In the genomic region with DNA sequence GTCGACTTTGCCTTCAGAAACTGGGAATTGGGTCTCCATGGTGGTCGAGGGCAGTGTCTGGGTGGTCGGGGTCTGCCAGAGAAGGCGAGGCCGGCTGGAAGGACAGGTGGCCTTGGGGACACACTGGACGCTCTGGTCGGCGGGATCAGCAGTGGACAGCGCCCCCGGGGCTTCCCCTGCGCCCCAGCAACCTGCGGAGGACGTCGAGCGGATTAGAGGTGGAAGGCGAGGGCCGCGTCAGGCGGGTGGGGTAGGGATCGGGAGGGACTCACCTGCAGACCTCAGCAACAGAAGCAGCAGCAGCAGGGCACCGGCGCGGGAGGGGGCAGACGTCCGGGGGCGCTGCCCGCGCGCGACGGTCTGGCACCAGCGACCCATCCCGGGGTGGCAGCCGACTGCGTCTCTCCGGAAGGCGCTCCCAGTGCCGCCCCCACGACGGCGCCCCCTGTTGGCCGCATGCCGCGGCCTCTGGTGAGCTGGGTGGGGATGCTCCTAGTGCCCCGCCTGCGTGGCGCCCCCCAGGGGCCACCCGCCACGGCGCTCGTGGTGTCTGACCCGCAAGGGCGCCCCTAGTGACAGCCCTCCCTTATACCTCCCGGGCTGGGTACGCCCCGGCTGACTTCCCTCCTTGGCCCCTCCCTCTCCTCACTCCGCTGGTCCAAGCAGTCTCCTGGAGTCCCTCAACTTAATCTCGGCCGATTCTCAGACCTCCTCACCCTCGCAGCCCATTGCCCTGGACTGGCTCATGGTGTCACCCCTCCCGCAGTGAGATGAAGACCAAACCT, we compare ENCODE assay signal across 2 cellular contexts.
TF ChIP-seq lines count a peak whose summit lies in the region.

A gene with protein sequence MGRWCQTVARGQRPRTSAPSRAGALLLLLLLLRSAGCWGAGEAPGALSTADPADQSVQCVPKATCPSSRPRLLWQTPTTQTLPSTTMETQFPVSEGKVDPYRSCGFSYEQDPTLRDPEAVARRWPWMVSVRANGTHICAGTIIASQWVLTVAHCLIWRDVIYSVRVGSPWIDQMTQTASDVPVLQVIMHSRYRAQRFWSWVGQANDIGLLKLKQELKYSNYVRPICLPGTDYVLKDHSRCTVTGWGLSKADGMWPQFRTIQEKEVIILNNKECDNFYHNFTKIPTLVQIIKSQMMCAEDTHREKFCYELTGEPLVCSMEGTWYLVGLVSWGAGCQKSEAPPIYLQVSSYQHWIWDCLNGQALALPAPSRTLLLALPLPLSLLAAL (minus strand): TSS at position 423 of the 785 bp plus-strand sequence. CDS start 45 bp downstream, at position 378.

TF ChIP-seq in IMR-90, 13 proteins besides CTCF, POLR2A, EP300 and RAD21:
- TF ChIP-seq MAFK (IDR thresholded peaks at IDR 0.05; ENCODE audit: low read depth, low read length) (no peak), NFE2L2 (IDR thresholded peaks at IDR 0.05; ENCODE audit: low read depth, low read length) (no peak), RFX5 (IDR thresholded peaks at IDR 0.05; ENCODE audit: low read depth, low read length) (no peak), USF2 (IDR thresholded peaks at IDR 0.05; ENCODE audit: low read depth, low read length) (no peak), RCOR1 (IDR thresholded peaks at IDR 0.05; ENCODE audit: insufficient replicate concordance, low read length) (no peak), CEBPB (IDR thresholded peaks at IDR 0.05; ENCODE audit: low read depth, low read length) (no peak), MAZ (IDR thresholded peaks at IDR 0.05; ENCODE audit: borderline replicate concordance, low read depth, low read length) (no peak), FOS (IDR thresholded peaks at IDR 0.05; ENCODE audit: low read depth, low read length) (no peak)

TF ChIP-seq in K562, 482 proteins besides CTCF, POLR2A, EP300 and RAD21 (continues in another document):
- TF ChIP-seq SMAD4 (CRISPR knock-in tag; conservative IDR thresholded peaks at IDR 0.05): peak; percentile 74
- TF ChIP-seq NR2C2 (CRISPR knock-in tag; IDR thresholded peaks at IDR 0.05): no peak
- no peak for TF ChIP-seq NR2C2 (tag; IDR thresholded peaks at IDR 0.05)
- no peak for TF ChIP-seq TEAD4 (IDR thresholded peaks at IDR 0.05; ENCODE audit: low read length)
- TF ChIP-seq TEAD4 (CRISPR knock-in tag; IDR thresholded peaks at IDR 0.05; ENCODE audit: borderline replicate concordance): no peak
- TF ChIP-seq RBFOX2 (IDR thresholded peaks at IDR 0.05; ENCODE audit: low read depth, low read length): 0 out of 2 replicates have a peak, but pooled peaks have one; percentile 19
- peak; percentile 48 for TF ChIP-seq HCFC1 (IDR thresholded peaks at IDR 0.05; ENCODE audit: low read depth, low read length)
- TF ChIP-seq SAFB2 (IDR thresholded peaks at IDR 0.05; ENCODE audit: borderline replicate concordance, low read depth, low read length, severe bottlenecking): no peak
- TF ChIP-seq LCOR (CRISPR knock-in tag; IDR thresholded peaks at IDR 0.05): peak; percentile 23; the same call in 1 of the 2 replicates
- TF ChIP-seq SMC3 (conservative IDR thresholded peaks at IDR 0.05; ENCODE audit: insufficient read depth, low read depth, low read length): peak; percentile 40
- no peak for TF ChIP-seq KLF10 (CRISPR knock-in tag; IDR thresholded peaks at IDR 0.05)
- TF ChIP-seq CTBP1 (IDR thresholded peaks at IDR 0.05; ENCODE audit: borderline replicate concordance): peak; percentile 51; the same call in 1 of the 2 replicates
- no peak for TF ChIP-seq GABPB1 (CRISPR knock-in tag; IDR thresholded peaks at IDR 0.05)
- peak; percentile 29; the same call in 1 of the 2 replicates for TF ChIP-seq SPI1 (IDR thresholded peaks at IDR 0.05; ENCODE audit: borderline replicate concordance, low read depth, low read length)
- TF ChIP-seq IFI16 (CRISPR knock-in tag; IDR thresholded peaks at IDR 0.05): no peak
- 0 out of 2 replicates have a peak, but pooled peaks have one; percentile 22 for TF ChIP-seq JUND (IDR thresholded peaks at IDR 0.05; ENCODE audit: borderline replicate concordance, low read depth, low read length)
- TF ChIP-seq JUND (tag; IDR thresholded peaks at IDR 0.05; ENCODE audit: borderline replicate concordance, low read depth, low read length): no peak
- TF ChIP-seq, protein P1, sequence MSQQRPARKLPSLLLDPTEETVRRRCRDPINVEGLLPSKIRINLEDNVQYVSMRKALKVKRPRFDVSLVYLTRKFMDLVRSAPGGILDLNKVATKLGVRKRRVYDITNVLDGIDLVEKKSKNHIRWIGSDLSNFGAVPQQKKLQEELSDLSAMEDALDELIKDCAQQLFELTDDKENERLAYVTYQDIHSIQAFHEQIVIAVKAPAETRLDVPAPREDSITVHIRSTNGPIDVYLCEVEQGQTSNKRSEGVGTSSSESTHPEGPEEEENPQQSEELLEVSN (IDR thresholded peaks at IDR 0.05; ENCODE audit: borderline replicate concordance in 1 of 2, extremely low read depth in 1 of 2, insufficient read depth in 1 of 2, insufficient read length in 1 of 2, low read depth in 1 of 2, low read length in 1 of 2, poor library complexity in 1 of 2, severe bottlenecking in 1 of 2): no peak
- no peak for TF ChIP-seq CCNT2 (IDR thresholded peaks at IDR 0.05; ENCODE audit: borderline replicate concordance, extremely low read depth, insufficient read length, low read depth, low read length)
- TF ChIP-seq FOSL1 (tag; conservative IDR thresholded peaks at IDR 0.05): no peak
- no peak for TF ChIP-seq HDAC2 (IDR thresholded peaks at IDR 0.05)
- no peak for TF ChIP-seq ZNF146 (CRISPR knock-in tag; IDR thresholded peaks at IDR 0.05; ENCODE audit: unreplicated experiment)
- no peak for TF ChIP-seq GTF2E2 (tag; IDR thresholded peaks at IDR 0.05)
- peak; percentile 20; the same call in 1 of the 2 replicates for TF ChIP-seq ATF7 (IDR thresholded peaks at IDR 0.05)
- peak in 1 of 2 experiments; percentile 26; a peak in 1 of 3 replicates for TF ChIP-seq CBX3 (IDR thresholded peaks at IDR 0.05; ENCODE audit: borderline replicate concordance in 1 of 2, low read length in 2 of 2)
- TF ChIP-seq ESRRA (IDR thresholded peaks at IDR 0.05; ENCODE audit: borderline replicate concordance, low read depth): peak; percentile 21; the same call in 1 of the 2 replicates
- TF ChIP-seq ZBTB40 (IDR thresholded peaks at IDR 0.05): no peak
- TF ChIP-seq ZBTB40 (CRISPR knock-in tag; IDR thresholded peaks at IDR 0.05): no peak
- no peak for TF ChIP-seq ZNF3 (CRISPR knock-in tag; IDR thresholded peaks at IDR 0.05)
- TF ChIP-seq ZNF75A (CRISPR knock-in tag; IDR thresholded peaks at IDR 0.05): no peak
- peak; percentile 82 for TF ChIP-seq KAT2B (IDR thresholded peaks at IDR 0.05; ENCODE audit: low read depth, low read length)
- peak; percentile 57 to 69; a peak in 3 of 4 replicates for TF ChIP-seq MAZ (CRISPR knock-in tag; conservative IDR thresholded peaks at IDR 0.05 in 1 of 2, IDR thresholded peaks at IDR 0.05 in 1 of 2)
- TF ChIP-seq MYC (IDR thresholded peaks at IDR 0.05; ENCODE audit: low read depth, low read length): peak; percentile 67; the same call in 1 of the 2 replicates
- no peak for TF ChIP-seq MYC (CRISPR knock-in tag; IDR thresholded peaks at IDR 0.05; ENCODE audit: borderline replicate concordance, low read depth)
- TF ChIP-seq, protein P2, sequence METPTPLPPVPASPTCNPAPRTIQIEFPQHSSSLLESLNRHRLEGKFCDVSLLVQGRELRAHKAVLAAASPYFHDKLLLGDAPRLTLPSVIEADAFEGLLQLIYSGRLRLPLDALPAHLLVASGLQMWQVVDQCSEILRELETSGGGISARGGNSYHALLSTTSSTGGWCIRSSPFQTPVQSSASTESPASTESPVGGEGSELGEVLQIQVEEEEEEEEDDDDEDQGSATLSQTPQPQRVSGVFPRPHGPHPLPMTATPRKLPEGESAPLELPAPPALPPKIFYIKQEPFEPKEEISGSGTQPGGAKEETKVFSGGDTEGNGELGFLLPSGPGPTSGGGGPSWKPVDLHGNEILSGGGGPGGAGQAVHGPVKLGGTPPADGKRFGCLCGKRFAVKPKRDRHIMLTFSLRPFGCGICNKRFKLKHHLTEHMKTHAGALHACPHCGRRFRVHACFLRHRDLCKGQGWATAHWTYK (CRISPR knock-in tag; IDR thresholded peaks at IDR 0.05): no peak
- TF ChIP-seq MEF2A (IDR thresholded peaks at IDR 0.05; ENCODE audit: control insufficient read depth, low read depth, low read length): 0 out of 2 replicates have a peak, but pooled peaks have one; percentile 7
- no peak; the same call in 1 of the 2 replicates for TF ChIP-seq KLF1 (tag; IDR thresholded peaks at IDR 0.05)
- TF ChIP-seq ZBTB7A (IDR thresholded peaks at IDR 0.05; ENCODE audit: borderline replicate concordance, control insufficient read depth, low read depth, low read length): peak; percentile 77; the same call in 1 of the 2 replicates
- peak; percentile 26; the same call in 1 of the 2 replicates for TF ChIP-seq CBX1 (IDR thresholded peaks at IDR 0.05; ENCODE audit: low read depth)
- TF ChIP-seq ZBTB33 (CRISPR knock-in tag; IDR thresholded peaks at IDR 0.05): peak; percentile 96
- no peak for TF ChIP-seq SRSF3 (IDR thresholded peaks at IDR 0.05; ENCODE audit: insufficient read depth, low read length)
